Comparison of ENCODE assay signal across 12 cellular contexts in the genomic region with DNA sequence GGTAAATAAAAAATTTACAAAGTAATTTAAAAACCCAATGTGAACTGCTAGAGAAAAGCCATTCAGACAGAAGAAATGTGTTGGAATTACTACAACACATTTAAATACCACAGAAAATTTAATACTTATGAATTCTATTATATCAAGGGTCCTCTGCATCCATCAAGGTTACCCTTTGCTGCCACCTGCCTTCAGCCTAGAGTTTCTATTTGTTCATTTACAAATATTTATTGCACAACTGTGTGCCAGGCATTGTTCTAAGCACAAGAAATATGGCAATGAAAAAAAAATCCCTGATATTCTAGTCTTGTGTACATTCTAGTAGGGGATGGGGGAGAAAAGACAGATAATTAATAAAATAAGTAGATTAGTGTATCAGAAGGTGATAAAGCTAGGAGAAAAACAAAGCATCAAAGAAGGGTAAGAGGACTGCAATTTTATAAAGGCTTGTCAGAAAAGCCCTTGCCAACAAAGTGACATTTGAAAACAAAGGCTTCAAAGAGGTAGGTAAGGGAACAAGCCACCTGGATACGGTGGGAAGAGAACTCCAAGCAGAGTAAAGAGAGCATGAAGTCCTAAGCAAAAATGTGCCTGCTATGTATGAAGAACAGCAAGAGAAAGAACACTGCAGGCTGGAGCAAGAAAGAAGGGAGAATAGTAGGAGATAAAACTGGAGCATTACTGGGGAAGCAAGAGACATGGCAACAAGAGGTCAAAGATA. TPM values are rescaled to one million over a fixed set of nuclear protein-coding genes. Genes with fewer than 3 reads are reported as not detected.
DNase-seq lines count a peak whose midpoint lies in the region; ATAC-seq and TF ChIP-seq lines count a peak whose summit lies in the region.
"Had no signal": no experiment of that assay in that cellular context is flagged by ENCODE, and none has a peak within 500 bp of the region (broad histone marks: within the 10 kb centered on the region; RNA-seq: fewer than 3 reads in every experiment).

No MANE protein-coding gene starts in this region.

- intact Hi-C loops in mammary epithelial cell (cut with micrococcal nuclease), result no loop called here

- H3K36me3 Mint-ChIP-seq in nephron (ENCODE audit: low read depth), result peaks cover 78% of the 10 kb centered on the region
- peaks cover 69% of the 10 kb centered on the region for H3K36me3 Mint-ChIP-seq in activated CD8-positive, alpha-beta memory T cell treated with anti-CD3 and anti-CD28 coated beads, Interleukin-2, amount 10 ng/mL, durations not matched to agents 7 days and 5 days

- peak overlapping the region in 1 of 3 experiments; percentile 33 for H3K27ac Mint-ChIP-seq in nephron
- no peak overlapping the region for H3K27ac Mint-ChIP-seq in activated CD8-positive, alpha-beta memory T cell treated with anti-CD3 and anti-CD28 coated beads, Interleukin-2, amount 10 ng/mL, durations not matched to agents 7 days and 5 days

- H2AFZ ChIP-seq in Loucy (ENCODE audit: low read length), result no peak overlapping the region
- H2AFZ ChIP-seq in mammary epithelial cell (ENCODE audit: low read depth, low read length), result no peak overlapping the region

- H3K27me3 Mint-ChIP-seq in nephron (ENCODE audit: low read depth), result no peaks in the 10 kb centered on the region
- H3K27me3 Mint-ChIP-seq in activated CD8-positive, alpha-beta memory T cell treated with anti-CD3 and anti-CD28 coated beads, Interleukin-2, amount 10 ng/mL, durations not matched to agents 7 days and 5 days, result no peaks in the 10 kb centered on the region
- H3K27me3 Mint-ChIP-seq: naive thymus-derived CD4-positive, alpha-beta T cell had no signal

- H3K9me2 ChIP-seq in Loucy (replicated peaks; ENCODE audit: low read depth, low read length), result no peaks in the 10 kb centered on the region

- H3K4me3 ChIP-seq in Loucy (ENCODE audit: low read length, poor library complexity, severe bottlenecking), result no peak overlapping the region
- H3K4me3 ChIP-seq in mammary epithelial cell (replicated peaks in 1 of 3; ENCODE audit: insufficient read depth in 1 of 3, low read depth in 2 of 3, low read length in 3 of 3), result no peak overlapping the region
- H3K4me3 ChIP-seq in HAP-1, result no peak overlapping the region

- H3K4me2 ChIP-seq in Loucy (ENCODE audit: low read depth, low read length, poor library complexity, severe bottlenecking) (no peak overlapping the region), mammary epithelial cell (ENCODE audit: insufficient read depth, low read depth, low read length) (no peak overlapping the region)

- no peaks in the 10 kb centered on the region for H3K4me1 Mint-ChIP-seq in nephron
- peaks cover 8% of the 10 kb centered on the region for H3K4me1 Mint-ChIP-seq in activated CD8-positive, alpha-beta memory T cell treated with anti-CD3 and anti-CD28 coated beads, Interleukin-2, amount 10 ng/mL, durations not matched to agents 7 days and 5 days

- H3K27me3 ChIP-seq in Loucy (ENCODE audit: insufficient read depth, low read length, poor library complexity, severe bottlenecking) (no peaks in the 10 kb centered on the region), mammary epithelial cell (ENCODE audit: insufficient read depth, low read length) (no peaks in the 10 kb centered on the region), HAP-1 (ENCODE audit: low read depth) (no peaks in the 10 kb centered on the region)

- H3F3A ChIP-seq in Loucy (ENCODE audit: low read depth), result 0 out of 2 replicates have a peak, but pooled peaks cover 2% of the 10 kb centered on the region

- dilution Hi-C loops in mammary epithelial cell (cut with HindIII; ENCODE audit: low sequenced_read_pairs), result no loop called here

- no peak for ATAC-seq in activated CD8-positive, alpha-beta memory T cell treated with anti-CD3 and anti-CD28 coated beads, Interleukin-2, amount 10 ng/mL, durations not matched to agents 7 days and 5 days
- ATAC-seq: naive thymus-derived CD4-positive, alpha-beta T cell had no signal

- in situ Hi-C loops in mammary epithelial cell (cut with MboI; ENCODE audit: low sequenced_read_pairs in 2 of 2), result no loop called here
- in situ Hi-C loops in HAP-1 (cut with MboI; ENCODE audit: low sequenced_read_pairs), result no loop called here

- H3K79me2 ChIP-seq in Loucy (ENCODE audit: insufficient read depth, low read length) (no peaks in the 10 kb centered on the region), mammary epithelial cell (ENCODE audit: insufficient read depth, low read length) (no peaks in the 10 kb centered on the region)

- peak; percentile 3 for DNase-seq in NCI-H1694 treated with DMSO at 0.1 percent for 48 hours (lab: John Stamatoyannopoulos, UW)
- DNase-seq in NCI-H1694 (lab: John Stamatoyannopoulos, UW), result no peak
- DNase-seq in mammary epithelial cell, result peak; percentile 1
- no peak for DNase-seq in HAP-1 (ENCODE audit: low spot score in 2 of 2)
- no peak for DNase-seq in activated CD8-positive, alpha-beta memory T cell treated with anti-CD3 and anti-CD28 coated beads, Interleukin-2, amount 10 ng/mL, durations not matched to agents 7 days and 5 days
- no peak for DNase-seq in GM10266 (ENCODE audit: extremely low spot score)
- DNase-seq: activated T-cell treated with anti-CD3 and anti-CD28 coated beads for 4 hours; naive thymus-derived CD4-positive, alpha-beta T cell; SHP77 had no signal

- no TSS peak for BruUV-seq in mammary epithelial cell (replicated peaks; lab: Mats Ljungman, UMichigan)

- H3K27ac ChIP-seq in mammary epithelial cell (ENCODE audit: insufficient read depth, low read depth, low read length), result no peak overlapping the region

- H3K4me1 ChIP-seq in Loucy (ENCODE audit: insufficient read depth, low read length, poor library complexity, severe bottlenecking) (peaks cover 14% of the 10 kb centered on the region), mammary epithelial cell (ENCODE audit: insufficient read depth, low read length) (peaks cover 6% of the 10 kb centered on the region), HAP-1 (no peaks in the 10 kb centered on the region)

- CTCF ChIA-PET in mammary epithelial cell (lab: Charles Lee; ENCODE audit: low non-redundant PET), result interaction anchor here (0.7 kb wide), 1 partner anchor 62 kb away, joined by 4 read pairs; no protein-coding TSS in a partner anchor
- CTCF ChIA-PET in activated CD8-positive, alpha-beta memory T cell treated with anti-CD3 and anti-CD28 coated beads, Interleukin-2, amount 10 ng/mL, durations not matched to agents 7 days and 5 days (lab: Charles Lee), result no interaction called here

- 25% methylated on average over 1 of the region's 1 CpG for WGBS in mammary epithelial cell (ENCODE audit: low coverage, missing lambda C conversion rate)

- H3K36me3 ChIP-seq in Loucy (ENCODE audit: insufficient read depth, low read length), result peaks cover 93% of the 10 kb centered on the region
- peaks cover 32% of the 10 kb centered on the region for H3K36me3 ChIP-seq in mammary epithelial cell (ENCODE audit: insufficient read depth, low read length)
- peaks cover 59% of the 10 kb centered on the region for H3K36me3 ChIP-seq in HAP-1 (replicated peaks)

- peak; percentile 70 for TF ChIP-seq CTCF in Loucy (conservative IDR thresholded peaks at IDR 0.05; ENCODE audit: low read length)
- peak in 1 of 2 donors; percentile 47 for TF ChIP-seq CTCF in mammary epithelial cell (conservative IDR thresholded peaks at IDR 0.05 in 1 of 2, IDR thresholded peaks at IDR 0.05 in 1 of 2; ENCODE audit: extremely low read depth in 1 of 2, insufficient read depth in 1 of 2, low read depth in 1 of 2, low read length in 2 of 2)
- TF ChIP-seq CTCF in nephron (IDR thresholded peaks at IDR 0.05; ENCODE audit: unreplicated experiment in 3 of 3), result peak; percentile 44 to 58 (median 51)
- no peak for TF ChIP-seq CTCF in GM10266 (IDR thresholded peaks at IDR 0.05; ENCODE audit: control insufficient read depth, insufficient read depth, low read depth, missing control alignments)

- no peaks in the 10 kb centered on the region for H3K9me3 ChIP-seq in Loucy (ENCODE audit: insufficient read depth, low read depth, low read length)
- no peaks in the 10 kb centered on the region for H3K9me3 ChIP-seq in mammary epithelial cell (replicated peaks; ENCODE audit: insufficient read depth, low read length)
- H3K9me3 ChIP-seq in HAP-1, result no peaks in the 10 kb centered on the region

- H3K9ac ChIP-seq in Loucy (ENCODE audit: low read depth, low read length, poor library complexity, severe bottlenecking) (peak overlapping the region; percentile 18), mammary epithelial cell (ENCODE audit: insufficient read depth, low read length) (no peak overlapping the region)

- no peak overlapping the region for H3K4me3 Mint-ChIP-seq in nephron
- H3K4me3 Mint-ChIP-seq in activated CD8-positive, alpha-beta memory T cell treated with anti-CD3 and anti-CD28 coated beads, Interleukin-2, amount 10 ng/mL, durations not matched to agents 7 days and 5 days, result no peak overlapping the region
- H3K4me3 Mint-ChIP-seq: naive thymus-derived CD4-positive, alpha-beta T cell had no signal

- no peaks in the 10 kb centered on the region for H3K9me3 Mint-ChIP-seq in nephron
- H3K9me3 Mint-ChIP-seq in activated CD8-positive, alpha-beta memory T cell treated with anti-CD3 and anti-CD28 coated beads, Interleukin-2, amount 10 ng/mL, durations not matched to agents 7 days and 5 days (ENCODE audit: low read depth), result no peaks in the 10 kb centered on the region
- H3K9me3 Mint-ChIP-seq: naive thymus-derived CD4-positive, alpha-beta T cell had no signal

- H4K20me1 ChIP-seq in Loucy (ENCODE audit: insufficient read depth, low read length, poor library complexity, severe bottlenecking) (peaks cover 7% of the 10 kb centered on the region), mammary epithelial cell (ENCODE audit: insufficient read depth, low read length) (no peaks in the 10 kb centered on the region)

RNA-seq across cellular contexts. Expression of a gene that starts 59.1 kb away (rescaled TPM):
- total RNA-seq in mammary epithelial cell, result under 1 TPM; 0.49 to 0.50 TPM
- not detected for polyA plus RNA-seq in mammary epithelial cell
- not detected for polyA minus RNA-seq in mammary epithelial cell
- under 1 TPM; 0.35 TPM for total RNA-seq in activated CD8-positive, alpha-beta memory T cell treated with anti-CD3 and anti-CD28 coated beads, Interleukin-2, amount 10 ng/mL, durations not matched to agents 7 days and 5 days
- total RNA-seq: HT1080 had no signal
- polyA plus RNA-seq: naive thymus-derived CD4-positive, alpha-beta T cell had no signal

Comparison
In these comparisons a context has a peak if more than half of its experiments do, and no peak if none do; other contexts are left out.
1. DNase-seq: peak in NCI-H1694 treated with DMSO at 0.1 percent for 48 hours (single experiment) and mammary epithelial cell (single experiment); none in NCI-H1694 (single experiment), HAP-1 (0 of 2), activated CD8-positive, alpha-beta memory T cell treated with anti-CD3 and anti-CD28 coated beads, Interleukin-2, amount 10 ng/mL, durations not matched to agents 7 days and 5 days (single experiment) and GM10266 (single experiment).